Comparison of ENCODE assay signal across 1 cellular context in the genomic region with DNA sequence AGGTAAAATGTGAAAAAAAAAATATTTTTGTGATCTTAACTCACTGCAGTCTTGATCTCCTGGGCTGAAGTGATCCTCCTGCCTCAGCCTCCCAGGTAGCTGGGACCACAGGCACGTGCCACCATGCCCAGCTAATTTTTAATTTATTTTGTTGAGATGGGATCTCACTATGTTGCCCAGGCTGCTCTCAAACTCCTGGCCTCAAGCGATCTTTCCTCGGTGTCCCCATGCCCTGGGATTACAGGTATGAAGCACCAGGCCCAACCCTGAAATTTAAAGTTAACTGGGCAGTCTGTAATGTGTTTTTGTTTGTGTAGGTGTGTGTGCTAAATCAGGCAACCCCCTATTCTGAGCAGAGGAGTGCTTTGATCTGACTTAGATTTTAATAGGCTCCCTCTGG.
TF ChIP-seq lines count a peak whose summit lies in the region.

No MANE protein-coding gene starts in this region.

TF ChIP-seq in H1, 55 proteins besides CTCF, POLR2A, EP300 and RAD21 (continued from another document):
- TF ChIP-seq JUND (IDR thresholded peaks at IDR 0.05; ENCODE audit: low read length) = no peak
